Comparison of ENCODE assay signal across 8 cellular contexts in genomic region chr1:114756949-114757454, GRCh38. TPM values are rescaled to one million over a fixed set of nuclear protein-coding genes. Genes with fewer than 3 reads are reported as not detected.
DNase-seq lines count a peak whose midpoint lies in the region; ATAC-seq, FAIRE-seq and TF ChIP-seq lines count a peak whose summit lies in the region.

No MANE protein-coding gene starts in this region.

- H3K9ac ChIP-seq in GM23248 (peak overlapping the region; percentile 100), endothelial cell of umbilical vein (replicated peaks; ENCODE audit: extremely low read depth, insufficient read depth, low read length) (peak overlapping the region; percentile 100)

- H3K4me2 ChIP-seq in GM23248 (ENCODE audit: unreplicated experiment) (peak overlapping the region; percentile 93), endothelial cell of umbilical vein (ENCODE audit: insufficient read depth, low read length) (peak overlapping the region; percentile 97)

- no peaks in the 10 kb centered on the region for H3K9me2 ChIP-seq in GM23248 (ENCODE audit: insufficient read depth)

- H3K9me3 ChIP-seq in GM23248 (ENCODE audit: low read depth), result no peaks in the 10 kb centered on the region
- no peaks in the 10 kb centered on the region for H3K9me3 ChIP-seq in RWPE2 (ENCODE audit: severe bottlenecking)
- no peaks in the 10 kb centered on the region for H3K9me3 ChIP-seq in endothelial cell of umbilical vein (replicated peaks; ENCODE audit: control insufficient read depth, insufficient read depth, low read length)
- no peaks in the 10 kb centered on the region for H3K9me3 ChIP-seq in muscle layer of duodenum (ENCODE audit: control insufficient read depth in 1 of 2, low read length in 2 of 2)
- H3K9me3 ChIP-seq in aorta (ENCODE audit: control insufficient read depth, low read length), result no peaks in the 10 kb centered on the region

- 1 to 2% methylated on average over 17 of the region's 17 CpGs for WGBS in GM23248 (ENCODE audit: low coverage in 1 of 2, low lambda C conversion rate in 2 of 2, missing lambda C conversion rate in 2 of 2), 2 experiments
- WGBS in aorta, 2 donors, result 0 to 1% methylated on average over 17 of the region's 17 CpGs

- peaks cover 58% of the 10 kb centered on the region for H3K79me2 ChIP-seq in GM23248 (ENCODE audit: insufficient read depth)
- peaks cover 56% of the 10 kb centered on the region for H3K79me2 ChIP-seq in endothelial cell of umbilical vein (ENCODE audit: control insufficient read depth, insufficient read depth, low read length)

- H3K4me1 ChIP-seq in GM23248 (ENCODE audit: insufficient read depth) (peaks cover 34% of the 10 kb centered on the region), RWPE2 (ENCODE audit: insufficient read depth, poor library complexity, severe bottlenecking) (peaks cover 12% of the 10 kb centered on the region), endothelial cell of umbilical vein (ENCODE audit: control insufficient read depth, extremely low read depth, insufficient read depth, low read length) (peaks cover 28% of the 10 kb centered on the region), muscle layer of duodenum (ENCODE audit: control insufficient read depth in 1 of 2, insufficient read depth in 2 of 2, low read length in 2 of 2) (peaks cover 10 to 47% of the 10 kb centered on the region in 2 donors), aorta (ENCODE audit: control insufficient read depth in 1 of 2, insufficient read depth in 2 of 2, low read length in 2 of 2) (peaks cover 0 to 8% of the 10 kb centered on the region in 2 donors)

- ATAC-seq in RWPE2 (ENCODE audit: low read depth) (peak; percentile 38), aorta (ENCODE audit: low FRiP score) (no peak)

- DNase-seq in BJ (ENCODE audit: low read depth), result no peak
- DNase-seq in GM23248, result peak; percentile 89
- no peak for DNase-seq in RWPE2 (ENCODE audit: low spot score)
- no peak for DNase-seq in endothelial cell of umbilical vein (ENCODE audit: low read depth, low spot score)
- DNase-seq in aorta, result peak; percentile 59 to 81
- DNase-seq in NCI-H1930 (lab: John Stamatoyannopoulos, UW), result no peak
- no peak for DNase-seq in effector CD8-positive, alpha-beta T cell (lab: John Stamatoyannopoulos, UW)

- H3K36me3 ChIP-seq in BJ (ENCODE audit: control insufficient read depth, insufficient read depth, low read length) (no peaks in the 10 kb centered on the region; the same call in 1 of the 2 replicates), GM23248 (ENCODE audit: low read depth) (peaks cover 3% of the 10 kb centered on the region; the same call in 1 of the 2 replicates), RWPE2 (ENCODE audit: low read depth) (peaks cover 28% of the 10 kb centered on the region), endothelial cell of umbilical vein (ENCODE audit: control insufficient read depth in 2 of 2, extremely low read depth in 1 of 2, insufficient read depth in 2 of 2, low read length in 2 of 2) (no peaks in the 10 kb centered on the region), muscle layer of duodenum (ENCODE audit: control insufficient read depth in 1 of 2, insufficient read depth in 2 of 2, low read length in 2 of 2) (peaks cover 0 to 19% of the 10 kb centered on the region in 2 donors), aorta (ENCODE audit: control insufficient read depth in 1 of 2, insufficient read depth in 2 of 2, low read length in 1 of 2) (no peaks in the 10 kb centered on the region)

- H3K4me3 ChIP-seq in BJ (ENCODE audit: low read depth, low read length) (peak overlapping the region; percentile 87), GM23248 (peak overlapping the region; percentile 100), RWPE2 (ENCODE audit: severe bottlenecking) (peak overlapping the region; percentile 88), endothelial cell of umbilical vein (replicated peaks in 1 of 3; ENCODE audit: insufficient read depth in 1 of 3, low read depth in 1 of 3, low read length in 3 of 3) (peak overlapping the region; percentile 75 to 93 (median 91)), muscle layer of duodenum (ENCODE audit: low read depth in 1 of 2, low read length in 2 of 2) (peak overlapping the region; percentile 96 to 97), aorta (ENCODE audit: low read length in 2 of 2) (peak overlapping the region; percentile 75 to 94)

- POLR2A ChIA-PET in BJ (lab: Charles Lee), result no interaction called here
- POLR2A ChIA-PET in endothelial cell of umbilical vein (lab: Charles Lee), result no interaction called here

- FAIRE-seq in endothelial cell of umbilical vein (lab: Jason Lieb, UNC), result no peak

- TF ChIP-seq POLR2A in endothelial cell of umbilical vein (IDR thresholded peaks at IDR 0.05; ENCODE audit: low read depth, low read length), result no peak

- H4K20me1 ChIP-seq in GM23248 (ENCODE audit: insufficient read depth) (peaks cover 46% of the 10 kb centered on the region; the same call in 1 of the 2 replicates), endothelial cell of umbilical vein (replicated peaks; ENCODE audit: control insufficient read depth, extremely low read depth, insufficient read depth, low read length) (peaks cover 28% of the 10 kb centered on the region)

- no peak overlapping the region for H2AFZ ChIP-seq in GM23248
- H2AFZ ChIP-seq in endothelial cell of umbilical vein (ENCODE audit: low read depth, low read length), result no peak overlapping the region

- no peaks in the 10 kb centered on the region for H3K9me1 ChIP-seq in endothelial cell of umbilical vein (replicated peaks; ENCODE audit: control insufficient read depth, extremely low read depth, insufficient read depth, low read length)

- in situ Hi-C loops in GM23248 (cut with MboI), result no loop called here

- dilution Hi-C loops in endothelial cell of umbilical vein (cut with MboI; ENCODE audit: extremely low pct_ligation_motif_present, low sequenced_read_pairs), result no loop called here

- CTCF ChIA-PET in BJ (lab: Yijun Ruan, JAX), result no interaction called here
- CTCF ChIA-PET in endothelial cell of umbilical vein (lab: Charles Lee), result interaction anchor here (1.3 to 1.4 kb wide), 2 partner anchors 10 to 14 kb away, joined by 4 to 5 read pairs; no protein-coding TSS in a partner anchor

- H3K27ac ChIP-seq in GM23248 (peak overlapping the region; percentile 100), RWPE2 (ENCODE audit: poor library complexity, severe bottlenecking) (peak overlapping the region; percentile 74), endothelial cell of umbilical vein (ENCODE audit: insufficient read depth, low read depth, low read length) (peak overlapping the region; percentile 98), muscle layer of duodenum (ENCODE audit: low read length) (peak overlapping the region; percentile 100), aorta (ENCODE audit: low read depth in 1 of 2, low read length in 2 of 2) (peak overlapping the region in 1 of 2 donors; percentile 41)

- H3K27me3 ChIP-seq in BJ (ENCODE audit: control insufficient read depth, insufficient read depth, low read length), result no peaks in the 10 kb centered on the region
- no peaks in the 10 kb centered on the region for H3K27me3 ChIP-seq in GM23248 (replicated peaks; ENCODE audit: insufficient read depth)
- H3K27me3 ChIP-seq in RWPE2 (ENCODE audit: insufficient read depth, poor library complexity, severe bottlenecking), result no peaks in the 10 kb centered on the region
- H3K27me3 ChIP-seq in endothelial cell of umbilical vein (ENCODE audit: control insufficient read depth in 2 of 2, insufficient read depth in 2 of 2, low read length in 2 of 2), result no peaks in the 10 kb centered on the region
- no peaks in the 10 kb centered on the region for H3K27me3 ChIP-seq in muscle layer of duodenum (ENCODE audit: low read depth, low read length)
- no peaks in the 10 kb centered on the region for H3K27me3 ChIP-seq in aorta (ENCODE audit: control insufficient read depth in 1 of 2, insufficient read depth in 2 of 2, low read length in 1 of 2)

- peaks cover 23% of the 10 kb centered on the region; the same call in 1 of the 2 replicates for H3F3A ChIP-seq in GM23248 (ENCODE audit: insufficient read depth)

- TSS peak; percentile 26 for BruUV-seq in endothelial cell of umbilical vein (replicated peaks; lab: Mats Ljungman, UMichigan)

- TF ChIP-seq CTCF in BJ (IDR thresholded peaks at IDR 0.05; ENCODE audit: insufficient read depth, low read depth, low read length), result no peak
- no peak for TF ChIP-seq CTCF in RWPE2 (IDR thresholded peaks at IDR 0.05; ENCODE audit: poor library complexity, severe bottlenecking)
- TF ChIP-seq CTCF in endothelial cell of umbilical vein (IDR thresholded peaks at IDR 0.05; ENCODE audit: extremely low read depth in 1 of 2, insufficient read depth in 1 of 2, low read depth in 1 of 2, low read length in 2 of 2), result no peak

- intact Hi-C loops in endothelial cell of umbilical vein (cut with micrococcal nuclease), result loop anchor here (1.0 to 10.0 kb wide), 6 partner anchors 23 to 1620 kb away; partner anchors contain the start of genes MAGI3, NRAS, SIKE1 and TRIM33
- intact Hi-C loops in aorta (cut with DNase I), result loop anchor here (5.0 kb wide), 2 partner anchors 40 to 330 kb away; partner anchors contain the start of genes NRAS (in 1 of the 2) and TSPAN2 (in 1 of the 2)

RNA-seq across cellular contexts. Expression of gene CSDE1, which starts 0.8 kb away (rescaled TPM):
- 188 and 286 TPM in 2 replicates for polyA plus RNA-seq in BJ (2011; rRNA removed)
- 224 and 243 TPM in 2 replicates for polyA minus RNA-seq in BJ (2011; rRNA and poly(A)+ RNA removed)
- total RNA-seq in GM23248 (2014; rRNA removed; shearing (Covaris generic)), result 621 and 808 TPM in 2 replicates
- polyA plus RNA-seq in GM23248 (2016; fragmentation: Nextera tagmentation; extraction: Ambion mirVana), result 274 and 297 TPM in 2 replicates
- 486 and 492 TPM in 2 replicates for total RNA-seq in endothelial cell of umbilical vein
- 97.4 and 129 TPM in 2 replicates for polyA plus RNA-seq in endothelial cell of umbilical vein
- 167 and 187 TPM in 2 replicates for polyA plus RNA-seq in endothelial cell of umbilical vein (2011; cell fraction: cytosol; rRNA removed)
- polyA plus RNA-seq in endothelial cell of umbilical vein (2011; cell fraction: nucleus; rRNA removed), result 233 and 295 TPM in 2 replicates
- 363 and 661 TPM in 2 replicates for polyA plus RNA-seq in endothelial cell of umbilical vein (2012)
- polyA minus RNA-seq in endothelial cell of umbilical vein, result 484 and 500 TPM in 2 replicates
- polyA minus RNA-seq in endothelial cell of umbilical vein (2011; cell fraction: cytosol; rRNA and poly(A)+ RNA removed), result 227 TPM
- 191 and 309 TPM in 2 replicates for polyA minus RNA-seq in endothelial cell of umbilical vein (2011; cell fraction: nucleus; rRNA and poly(A)+ RNA removed)
- 100 to 1,000 TPM; 549 to 607 TPM for total RNA-seq in aorta
- polyA plus RNA-seq in aorta, result 100 to 1,000 TPM; 286 to 661 TPM

RNA-seq across cellular contexts. Expression of gene SIKE1, which starts 23.5 kb away (rescaled TPM):
- polyA plus RNA-seq in BJ (2011; rRNA removed) (26.4 and 32.9 TPM in 2 replicates), GM23248 (2016; fragmentation: Nextera tagmentation; extraction: Ambion mirVana) (50.9 and 53.0 TPM in 2 replicates), endothelial cell of umbilical vein (15.9 and 16.3 TPM in 2 replicates), aorta (10 to 100 TPM; 18.8 to 22.5 TPM)
- 12.2 and 18.3 TPM in 2 replicates for polyA minus RNA-seq in BJ (2011; rRNA and poly(A)+ RNA removed)
- 70.3 and 106 TPM in 2 replicates for total RNA-seq in GM23248 (2014; rRNA removed; shearing (Covaris generic))
- total RNA-seq in endothelial cell of umbilical vein (38.6 and 46.6 TPM in 2 replicates), aorta (10 to 100 TPM; 31.4 to 40.1 TPM)
- polyA plus RNA-seq in endothelial cell of umbilical vein (2011; cell fraction: cytosol; rRNA removed), result 21.3 and 22.4 TPM in 2 replicates
- polyA plus RNA-seq in endothelial cell of umbilical vein (2011; cell fraction: nucleus; rRNA removed), result 15.6 and 16.3 TPM in 2 replicates
- 26.3 and 34.2 TPM in 2 replicates for polyA plus RNA-seq in endothelial cell of umbilical vein (2012)
- polyA minus RNA-seq in endothelial cell of umbilical vein, result 23.1 and 33.3 TPM in 2 replicates
- polyA minus RNA-seq in endothelial cell of umbilical vein (2011; cell fraction: cytosol; rRNA and poly(A)+ RNA removed), result 31.6 TPM
- polyA minus RNA-seq in endothelial cell of umbilical vein (2011; cell fraction: nucleus; rRNA and poly(A)+ RNA removed), result 12.5 and 17.4 TPM in 2 replicates

RNA-seq across cellular contexts. Expression of gene NRAS, which starts 40.4 kb away (rescaled TPM):
- polyA plus RNA-seq in BJ (2011; rRNA removed) (19.1 and 38.3 TPM in 2 replicates), GM23248 (2016; fragmentation: Nextera tagmentation; extraction: Ambion mirVana) (36.8 and 38.7 TPM in 2 replicates), endothelial cell of umbilical vein (22.8 and 29.4 TPM in 2 replicates), aorta (10 to 100 TPM in 1 of 2 donors, 1 to 10 TPM in 1; 5.6 to 14.9 TPM)
- polyA minus RNA-seq in BJ (2011; rRNA and poly(A)+ RNA removed), result 17.0 and 22.0 TPM in 2 replicates
- 65.0 and 70.7 TPM in 2 replicates for total RNA-seq in GM23248 (2014; rRNA removed; shearing (Covaris generic))
- total RNA-seq in endothelial cell of umbilical vein (76.5 and 78.7 TPM in 2 replicates), aorta (10 to 100 TPM; 17.9 to 21.1 TPM)
- polyA plus RNA-seq in endothelial cell of umbilical vein (2011; cell fraction: cytosol; rRNA removed), result 33.6 and 36.2 TPM in 2 replicates
- polyA plus RNA-seq in endothelial cell of umbilical vein (2011; cell fraction: nucleus; rRNA removed), result 20.5 and 25.9 TPM in 2 replicates
- polyA plus RNA-seq in endothelial cell of umbilical vein (2012), result 34.7 and 61.0 TPM in 2 replicates
- 58.2 and 66.8 TPM in 2 replicates for polyA minus RNA-seq in endothelial cell of umbilical vein
- polyA minus RNA-seq in endothelial cell of umbilical vein (2011; cell fraction: cytosol; rRNA and poly(A)+ RNA removed), result 34.1 TPM
- polyA minus RNA-seq in endothelial cell of umbilical vein (2011; cell fraction: nucleus; rRNA and poly(A)+ RNA removed), result 24.9 and 38.5 TPM in 2 replicates

Comparison
In these comparisons a context has a peak if more than half of its experiments do, and no peak if none do; other contexts are left out.
1. DNase-seq: peak in GM23248 (single experiment) and aorta (2 of 2); none in BJ (single experiment), RWPE2 (single experiment), endothelial cell of umbilical vein (single experiment), NCI-H1930 (0 of 2) and effector CD8-positive, alpha-beta T cell (single experiment).
2. Peak in every context shown above with its lines, with median percentiles within 50 percentile points of each other: H3K4me3 ChIP-seq.